8 cellular contexts compared by ENCODE assay signal in the genomic region with DNA sequence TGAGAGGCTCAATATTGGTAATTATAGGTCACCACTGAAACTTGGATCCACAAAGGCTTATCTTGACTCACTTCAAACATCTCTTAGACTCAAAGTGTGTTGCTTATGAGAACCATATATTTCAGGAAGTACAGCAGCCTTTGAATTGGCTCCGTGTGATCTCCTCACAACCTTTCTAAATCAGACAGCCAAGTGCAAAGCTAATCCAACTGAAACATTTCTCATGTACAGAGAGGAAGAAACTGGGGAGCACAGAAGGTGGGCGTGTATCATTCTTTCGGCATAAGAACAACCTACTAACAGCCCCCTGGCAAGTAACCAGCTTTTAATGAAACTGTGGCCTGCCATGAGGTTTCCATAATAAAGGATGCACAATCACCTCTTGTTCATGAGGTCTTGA.
"Had no signal": no experiment of that assay in that cellular context is flagged by ENCODE, and none has a peak within 500 bp of the region (broad histone marks: within the 10 kb centered on the region; RNA-seq: fewer than 3 reads in every experiment).

No MANE protein-coding gene starts in this region.

- H3K4me3 Mint-ChIP-seq: H9, IgD-negative memory B cell had no signal

- H3K4me1 Mint-ChIP-seq: IgD-negative memory B cell had no signal

- DNase-seq: GOT3, H9, HCEC 1CT, KBM-7 had no signal

- H3K36me3 Mint-ChIP-seq: IgD-negative memory B cell had no signal

- H3K9ac ChIP-seq: KMS-11 had no signal

- H3K27ac ChIP-seq: KMS-11 had no signal

- FAIRE-seq: H54, HepG2 had no signal

- H3K4me2 ChIP-seq: KMS-11 had no signal

- ATAC-seq: HepG2 had no signal

- H3K27ac Mint-ChIP-seq: H9, IgD-negative memory B cell had no signal

- H3K27me3 Mint-ChIP-seq: IgD-negative memory B cell had no signal
